24 cellular contexts compared by ENCODE assay signal in genomic region chr15:99406716-99407487, GRCh38.
"Had no signal": no experiment of that assay in that cellular context is flagged by ENCODE, and none has a peak within 500 bp of the region (broad histone marks: within the 10 kb centered on the region; RNA-seq: fewer than 3 reads in every experiment).

No MANE protein-coding gene starts in this region.

- H3K4me3 Mint-ChIP-seq: activated B cell treated with CpG ODN at 0.5 μM for 24 hours; activated CD4-positive, alpha-beta T cell treated with anti-CD3 and anti-CD28 coated beads for 36 hours; activated naive CD4-positive, alpha-beta T cell treated with anti-CD3 and anti-CD28 coated beads, Interleukin-2, amount 10 ng/mL, durations not matched to agents 7 days and 5 days; activated T-cell treated with anti-CD3 and anti-CD28 coated beads, Interleukin-2, amount 50 U/mL, for 72 hours; endodermal cell; nephron; stimulated activated effector memory CD8-positive, alpha-beta T cell treated with anti-CD3 and anti-CD28 coated beads, Interleukin-12 subunit alpha, Interleukin-12 subunit beta, amount 100 ng/mL, for 72 hours; T-helper 1 cell treated with Interleukin-12 subunit alpha and Interleukin-12 subunit beta and Interleukin-4 antibody, amounts not matched to agents 30 μg/mL and 1 μg/mL, for 36 hours had no signal

- H3K9me3 ChIP-seq: colonic mucosa, esophagus squamous epithelium, gastrocnemius medialis, tibial nerve had no signal

- H3K27me3 Mint-ChIP-seq: activated B cell treated with CpG ODN at 0.5 μM for 24 hours; activated CD4-positive, alpha-beta T cell treated with anti-CD3 and anti-CD28 coated beads for 36 hours had no signal

- H3K36me3 ChIP-seq: brain microvascular endothelial cell, colonic mucosa, esophagus squamous epithelium, gastrocnemius medialis, tibial nerve had no signal

- H3K9me3 Mint-ChIP-seq: activated B cell treated with CpG ODN at 0.5 μM for 24 hours; activated naive CD4-positive, alpha-beta T cell treated with anti-CD3 and anti-CD28 coated beads, Interleukin-2, amount 10 ng/mL, durations not matched to agents 7 days and 5 days; activated T-cell treated with anti-CD3 and anti-CD28 coated beads, Interleukin-2, amount 50 U/mL, for 72 hours; endodermal cell; nephron; stimulated activated effector memory CD8-positive, alpha-beta T cell treated with anti-CD3 and anti-CD28 coated beads, Interleukin-12 subunit alpha, Interleukin-12 subunit beta, amount 100 ng/mL, for 72 hours; T-helper 1 cell treated with Interleukin-12 subunit alpha and Interleukin-12 subunit beta and Interleukin-4 antibody, amounts not matched to agents 30 μg/mL and 1 μg/mL, for 36 hours had no signal

- H3K27me3 ChIP-seq: brain microvascular endothelial cell, colonic mucosa, esophagus squamous epithelium, gastrocnemius medialis, tibial nerve had no signal

- H3K27ac Mint-ChIP-seq: activated B cell treated with CpG ODN at 0.5 μM for 24 hours; activated CD4-positive, alpha-beta T cell treated with anti-CD3 and anti-CD28 coated beads for 36 hours; activated T-cell treated with anti-CD3 and anti-CD28 coated beads, Interleukin-2, amount 50 U/mL, for 72 hours; endodermal cell; stimulated activated effector memory CD8-positive, alpha-beta T cell treated with anti-CD3 and anti-CD28 coated beads, Interleukin-12 subunit alpha, Interleukin-12 subunit beta, amount 100 ng/mL, for 72 hours had no signal

- DNase-seq: activated B cell treated with CpG ODN at 0.5 μM for 24 hours; activated CD4-positive, alpha-beta T cell treated with anti-CD3 and anti-CD28 coated beads for 36 hours; activated CD4-positive, alpha-beta T cell treated with anti-CD3 and anti-CD28 coated beads, Interleukin-2, amount 50 U/mL, for 48 hours; activated effector memory CD4-positive, alpha-beta T cell treated with Interleukin-2 at 50 U/mL for 16 hours; activated naive CD4-positive, alpha-beta T cell treated with anti-CD3 and anti-CD28 coated beads, Interleukin-2, amount 10 ng/mL, durations not matched to agents 7 days and 5 days; activated T-cell treated with anti-CD3 and anti-CD28 coated beads, Interleukin-2, amount 50 U/mL, for 72 hours; brain microvascular endothelial cell; central memory CD4-positive, alpha-beta T cell; colonic mucosa; endodermal cell; esophagus squamous epithelium; gastrocnemius medialis; hypothalamus; left ventricle myocardium superior; mammary epithelial cell; nucleus accumbens; small intestine; stimulated activated CD4-positive, alpha-beta T cell treated with anti-CD3 and anti-CD28 coated beads, Interleukin-2, amount 100 ng/mL, for 24 hours; T1000 had no signal

- H3K36me3 Mint-ChIP-seq: activated naive CD4-positive, alpha-beta T cell treated with anti-CD3 and anti-CD28 coated beads, Interleukin-2, amount 10 ng/mL, durations not matched to agents 7 days and 5 days; stimulated activated effector memory CD8-positive, alpha-beta T cell treated with anti-CD3 and anti-CD28 coated beads, Interleukin-12 subunit alpha, Interleukin-12 subunit beta, amount 100 ng/mL, for 72 hours had no signal

- ATAC-seq: activated CD4-positive, alpha-beta T cell treated with anti-CD3 and anti-CD28 coated beads for 36 hours; activated T-cell treated with anti-CD3 and anti-CD28 coated beads, Interleukin-2, amount 50 U/mL, for 72 hours; gastrocnemius medialis; sciatic nerve; stimulated activated effector memory CD8-positive, alpha-beta T cell treated with anti-CD3 and anti-CD28 coated beads, Interleukin-12 subunit alpha, Interleukin-12 subunit beta, amount 100 ng/mL, for 72 hours had no signal

- H3K27ac ChIP-seq: brain microvascular endothelial cell, colonic mucosa, gastrocnemius medialis had no signal

- H3K4me3 ChIP-seq: colonic mucosa, esophagus squamous epithelium, gastrocnemius medialis, tibial nerve had no signal
